In the genomic region with DNA sequence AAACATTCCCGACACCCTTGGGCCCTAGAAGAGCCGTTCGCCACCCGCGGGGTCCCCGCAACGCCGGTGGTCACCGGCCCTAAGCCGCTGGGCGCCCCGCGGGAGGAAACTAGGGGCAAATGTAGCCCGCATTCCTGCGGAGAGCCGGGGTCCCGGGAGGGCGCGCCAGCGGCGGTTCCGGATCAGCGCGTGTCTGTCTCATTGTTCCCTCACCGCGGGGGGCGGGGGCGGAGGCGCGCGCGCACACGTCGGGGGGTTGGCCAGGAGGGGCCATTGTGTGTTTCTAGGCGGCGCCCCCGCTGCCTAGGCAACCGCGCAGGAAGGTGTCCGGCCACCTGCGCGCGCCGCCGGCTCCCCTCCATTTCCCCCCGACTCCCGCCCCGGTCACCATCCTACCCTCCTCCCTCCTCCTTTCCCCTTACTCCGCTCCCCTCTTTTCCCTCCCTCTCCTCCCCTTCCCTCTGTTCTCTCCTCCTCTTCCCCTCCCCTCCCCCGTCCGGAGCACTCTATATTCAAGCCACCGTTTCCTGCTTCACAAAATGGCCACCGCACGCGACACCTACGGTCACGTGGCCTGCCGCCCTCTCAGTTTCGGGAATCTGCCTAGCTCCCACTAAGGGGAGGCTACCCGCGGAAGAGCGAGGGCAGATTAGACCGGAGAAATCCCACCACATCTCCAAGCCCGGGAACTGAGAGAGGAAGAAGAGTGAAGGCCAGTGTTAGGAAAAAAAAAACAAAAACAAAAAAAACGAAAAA, we compare ENCODE assay signal across 8 cellular contexts. TPM values are rescaled to one million over a fixed set of nuclear protein-coding genes. Genes with fewer than 3 reads are reported as not detected.
DNase-seq lines count a peak whose midpoint lies in the region; TF ChIP-seq lines count a peak whose summit lies in the region.

No MANE protein-coding gene starts in this region.

- H3K4me3 Mint-ChIP-seq in activated naive CD4-positive, alpha-beta T cell treated with anti-CD3 and anti-CD28 coated beads, Interleukin-2, amount 50 U/mL, for 24 hours: peak overlapping the region; percentile 99

- H3K79me2 ChIP-seq in osteoblast (ENCODE audit: insufficient read depth, low read length): peaks cover 42% of the 10 kb centered on the region

- peak overlapping the region; percentile 98 for H2AFZ ChIP-seq in osteoblast (ENCODE audit: low read length)

- H3K4me1 Mint-ChIP-seq in activated naive CD4-positive, alpha-beta T cell treated with anti-CD3 and anti-CD28 coated beads, Interleukin-2, amount 50 U/mL, for 24 hours: peaks cover 22% of the 10 kb centered on the region

- peak overlapping the region; percentile 100 for H3K27ac Mint-ChIP-seq in activated naive CD4-positive, alpha-beta T cell treated with anti-CD3 and anti-CD28 coated beads, Interleukin-2, amount 50 U/mL, for 24 hours

- H3K4me1 ChIP-seq in osteoblast (ENCODE audit: insufficient read depth, low read length): peaks cover 27% of the 10 kb centered on the region
- H3K4me1 ChIP-seq in testis: no peaks in the 10 kb centered on the region

- peak overlapping the region; percentile 100 for H3K27ac ChIP-seq in SK-N-MC
- peak overlapping the region; percentile 100 for H3K27ac ChIP-seq in osteoblast (ENCODE audit: low read depth, low read length)
- peak overlapping the region; percentile 99 for H3K27ac ChIP-seq in testis

- no peaks in the 10 kb centered on the region for H3K9me3 Mint-ChIP-seq in activated naive CD4-positive, alpha-beta T cell treated with anti-CD3 and anti-CD28 coated beads, Interleukin-2, amount 50 U/mL, for 24 hours

- peak overlapping the region; percentile 100 for H3K9ac ChIP-seq in SK-N-MC (ENCODE audit: insufficient read length)

- H3K9me3 ChIP-seq in SK-N-MC (ENCODE audit: low read depth, low read length) (no peaks in the 10 kb centered on the region), osteoblast (ENCODE audit: low read depth, low read length) (no peaks in the 10 kb centered on the region), testis (no peaks in the 10 kb centered on the region)

- CTCF ChIA-PET in HEK293T (lab: Yijun Ruan, JAX): interaction anchor here (1.0 kb wide), 1 partner anchor 110 kb away, joined by 3 read pairs; no protein-coding TSS in a partner anchor

- POLR2A ChIA-PET in HEK293T (lab: Yijun Ruan, JAX): interaction anchor here (0.6 to 1.4 kb wide), 44 partner anchors 8 to 228 kb away, joined by 3 to 20 read pairs (median 5); no protein-coding TSS in a partner anchor

- intact Hi-C loops in testis (cut with DNase I; ENCODE audit: low total_unique reads): no loop called here

- in situ Hi-C loops in G401 (cut with HindIII; ENCODE audit: low sequenced_read_pairs): no loop called here

- peak overlapping the region; percentile 98 for H3K4me2 ChIP-seq in osteoblast (ENCODE audit: insufficient read depth, low read length)

- H3K36me3 Mint-ChIP-seq in activated naive CD4-positive, alpha-beta T cell treated with anti-CD3 and anti-CD28 coated beads, Interleukin-2, amount 50 U/mL, for 24 hours: peaks cover 9% of the 10 kb centered on the region

- peak overlapping the region; percentile 100 for H3K4me3 ChIP-seq in SK-N-MC
- peak overlapping the region; percentile 98 for H3K4me3 ChIP-seq in osteoblast (ENCODE audit: insufficient read depth, low read length)
- peak overlapping the region; percentile 82 to 91 for H3K4me3 ChIP-seq in testis

- H3K36me3 ChIP-seq in SK-N-MC (ENCODE audit: insufficient read depth, low read length) (peaks cover 23% of the 10 kb centered on the region), osteoblast (ENCODE audit: insufficient read depth, low read length) (peaks cover 5% of the 10 kb centered on the region), testis (ENCODE audit: low read depth, missing control alignments) (no peaks in the 10 kb centered on the region)

- TF ChIP-seq CTCF in osteoblast (IDR thresholded peaks at IDR 0.05; ENCODE audit: extremely low read depth, low read depth, low read length) (no peak), testis (IDR thresholded peaks at IDR 0.05) (no peak)

- DNase-seq in G401 (ENCODE audit: low spot score) (peak; percentile 82), HEK293T (ENCODE audit: extremely low spot score) (peak; percentile 82), NAMALWA (ENCODE audit: low spot score) (peak; percentile 84), SK-N-MC (ENCODE audit: low read depth, low spot score) (peak; percentile 53), glomerular visceral epithelial cell (ENCODE audit: extremely low spot score) (peak; percentile 91), osteoblast (ENCODE audit: insufficient read length, low spot score, missing footprints) (peak; percentile 94), testis (peak; percentile 86)

- TF ChIP-seq POLR2A in testis (IDR thresholded peaks at IDR 0.05): no peak

- no peaks in the 10 kb centered on the region for H3K27me3 ChIP-seq in osteoblast (ENCODE audit: insufficient read depth, low read length)
- no peaks in the 10 kb centered on the region for H3K27me3 ChIP-seq in testis

- H4K20me1 ChIP-seq in osteoblast (ENCODE audit: insufficient read depth, low read length): peaks cover 32% of the 10 kb centered on the region

- 0 to 1% methylated on average over 13 to 28 of the region's 65 CpGs for WGBS in testis, 2 donors

- H3K27me3 Mint-ChIP-seq in activated naive CD4-positive, alpha-beta T cell treated with anti-CD3 and anti-CD28 coated beads, Interleukin-2, amount 50 U/mL, for 24 hours: no peaks in the 10 kb centered on the region

TF ChIP-seq in HEK293T, 16 proteins besides CTCF, POLR2A, EP300 and RAD21:
- TF ChIP-seq TARDBP (IDR thresholded peaks at IDR 0.05) (peak; percentile 65; the same call in 1 of the 2 replicates), CTBP1 (IDR thresholded peaks at IDR 0.05; ENCODE audit: borderline replicate concordance) (peak; percentile 23; the same call in 1 of the 2 replicates), ZNF384 (IDR thresholded peaks at IDR 0.05) (no peak), FOXM1 (IDR thresholded peaks at IDR 0.05; ENCODE audit: borderline replicate concordance) (no peak), HDGF (IDR thresholded peaks at IDR 0.05; ENCODE audit: borderline replicate concordance) (no peak), ELF4 (IDR thresholded peaks at IDR 0.05) (peak; percentile 68), SUZ12 (IDR thresholded peaks at IDR 0.05) (no peak), FOXK2 (IDR thresholded peaks at IDR 0.05) (no peak), ARNT (IDR thresholded peaks at IDR 0.05) (no peak), LEF1 (IDR thresholded peaks at IDR 0.05; ENCODE audit: borderline replicate concordance) (no peak), BHLHE40 (IDR thresholded peaks at IDR 0.05; ENCODE audit: borderline replicate concordance) (peak; percentile 38; the same call in 1 of the 2 replicates), FOXA1 (IDR thresholded peaks at IDR 0.05) (no peak), NFRKB (IDR thresholded peaks at IDR 0.05) (peak; percentile 97), SP1 (IDR thresholded peaks at IDR 0.05) (no peak), L3MBTL2 (conservative IDR thresholded peaks at IDR 0.05) (peak; percentile 100)
- TF ChIP-seq, protein P1, sequence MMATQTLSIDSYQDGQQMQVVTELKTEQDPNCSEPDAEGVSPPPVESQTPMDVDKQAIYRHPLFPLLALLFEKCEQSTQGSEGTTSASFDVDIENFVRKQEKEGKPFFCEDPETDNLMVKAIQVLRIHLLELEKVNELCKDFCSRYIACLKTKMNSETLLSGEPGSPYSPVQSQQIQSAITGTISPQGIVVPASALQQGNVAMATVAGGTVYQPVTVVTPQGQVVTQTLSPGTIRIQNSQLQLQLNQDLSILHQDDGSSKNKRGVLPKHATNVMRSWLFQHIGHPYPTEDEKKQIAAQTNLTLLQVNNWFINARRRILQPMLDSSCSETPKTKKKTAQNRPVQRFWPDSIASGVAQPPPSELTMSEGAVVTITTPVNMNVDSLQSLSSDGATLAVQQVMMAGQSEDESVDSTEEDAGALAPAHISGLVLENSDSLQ (IDR thresholded peaks at IDR 0.05): no peak; the same call in 1 of the 2 replicates

RNA-seq across cellular contexts. Expression of a gene that starts 0.8 kb away (rescaled TPM):
- total RNA-seq in G401 (2014; rRNA removed; shearing (Covaris generic)): 98.1 and 156 TPM in 2 replicates
- total RNA-seq in osteoblast (160 and 203 TPM in 2 replicates), testis (100 to 1,000 TPM; 121 to 157 TPM)
- polyA plus RNA-seq in testis (ENCODE audit: insufficient read depth, low read depth, low replicate concordance): 133 TPM

Comparison
In these comparisons a context has a peak if more than half of its experiments do, and no peak if none do; other contexts are left out.
1. Peak in every context shown above with its lines: DNase-seq, H3K4me3 ChIP-seq and H3K27ac ChIP-seq.